ENCODE assay signal across 19 cellular contexts in genomic region chr7:128893251-128894100, GRCh38. TPM values are rescaled to one million over a fixed set of nuclear protein-coding genes. Genes with fewer than 3 reads are reported as not detected.
A peak's percentile ranks its signal among the peaks of the same experiment; 100 is the strongest.
DNase-seq lines count a peak whose midpoint lies in the region; ATAC-seq and TF ChIP-seq lines count a peak whose summit lies in the region.
"Had no signal": no experiment of that assay in that cellular context is flagged by ENCODE, and none has a peak within 500 bp of the region (broad histone marks: within the 10 kb centered on the region; RNA-seq: fewer than 3 reads in every experiment).

No MANE protein-coding gene starts in this region.

- no peak for TF ChIP-seq CTCF in HCT116 (IDR thresholded peaks at IDR 0.05 in 2 of 3, conservative IDR thresholded peaks at IDR 0.05 in 1 of 3; ENCODE audit: borderline replicate concordance in 1 of 3, insufficient read depth in 1 of 3, low read depth in 2 of 3, low read length in 2 of 3)
- TF ChIP-seq CTCF in RWPE1 (conservative IDR thresholded peaks at IDR 0.05; ENCODE audit: low read depth) = no peak
- no peak for TF ChIP-seq CTCF in CD8-positive, alpha-beta T cell (IDR thresholded peaks at IDR 0.05)

- H3K27me3 ChIP-seq in HCT116 (ENCODE audit: insufficient read depth, low read length) = no peaks in the 10 kb centered on the region
- H3K27me3 ChIP-seq in CD8-positive, alpha-beta T cell (ENCODE audit: insufficient read depth, low read length) = no peaks in the 10 kb centered on the region

- RAD21 ChIA-PET in HCT116 (lab: Charles Lee; ENCODE audit: low non-redundant PET in 1 of 2, low total read pairs in 2 of 2, uncharacterized antibody in 2 of 2, unreplicated experiment in 2 of 2) = no interaction called here

- peak overlapping the region; percentile 53 for H3K9ac ChIP-seq in HCT116 (ENCODE audit: low read length)

- H3K36me3 ChIP-seq in HCT116 (ENCODE audit: control insufficient read depth in 1 of 2, insufficient read depth in 2 of 2, low read length in 2 of 2) = no peaks in the 10 kb centered on the region
- H3K36me3 ChIP-seq in CD8-positive, alpha-beta T cell (ENCODE audit: insufficient read depth, low read length) = no peaks in the 10 kb centered on the region
- H3K36me3 ChIP-seq: esophagus muscularis mucosa, lower lobe of right lung had no signal

- peaks cover 15% of the 10 kb centered on the region for H3K27me3 Mint-ChIP-seq in CD8-positive, alpha-beta T cell (ENCODE audit: low read depth)
- H3K27me3 Mint-ChIP-seq in activated CD4-positive, alpha-beta T cell treated with anti-CD3 and anti-CD28 coated beads, Interleukin-2, amount 10 ng/mL, durations not matched to agents 24 days and 14 days = peaks cover 24% of the 10 kb centered on the region

- H2AFZ ChIP-seq in HCT116 (ENCODE audit: low read depth, low read length, poor library complexity, severe bottlenecking) = peak overlapping the region; percentile 45

- H3K36me3 Mint-ChIP-seq in CD8-positive, alpha-beta T cell = no peaks in the 10 kb centered on the region
- H3K36me3 Mint-ChIP-seq in activated CD4-positive, alpha-beta T cell treated with anti-CD3 and anti-CD28 coated beads, Interleukin-2, amount 10 ng/mL, durations not matched to agents 24 days and 14 days (ENCODE audit: low read depth) = no peaks in the 10 kb centered on the region
- H3K36me3 Mint-ChIP-seq: T-cell had no signal

- peak; percentile 48 for DNase-seq in HCT116 (ENCODE audit: low read depth, low spot score)
- DNase-seq in RWPE1 (ENCODE audit: low spot score) = peak; percentile 85
- peak; percentile 55 for DNase-seq in islet precursor cell
- DNase-seq in posterior vena cava (ENCODE audit: low spot score) = peak; percentile 69
- DNase-seq in GM03348 (ENCODE audit: low spot score) = no peak
- no peak for DNase-seq in CD8-positive, alpha-beta T cell
- no peak for DNase-seq in activated CD4-positive, alpha-beta T cell treated with anti-CD3 and anti-CD28 coated beads, Interleukin-2, amount 10 ng/mL, durations not matched to agents 24 days and 14 days
- DNase-seq in RKO (ENCODE audit: low spot score) = no peak
- DNase-seq: activated CD4-positive, alpha-beta T cell treated with anti-CD3 and anti-CD28 coated beads, Interleukin-2, amount 50 U/mL, for 1 hour; activated gamma-delta T cell; CD4-positive, alpha-beta memory T cell; lower lobe of right lung; NCI-H1930; NCI-H446 treated with DMSO at 0.1 percent for 48 hours; T-cell had no signal

- peak overlapping the region in 1 of 2 experiments; percentile 47; a peak in 2 of 4 replicates for H3K4me3 ChIP-seq in HCT116 (replicated peaks in 1 of 2; ENCODE audit: low read depth in 1 of 2, low read length in 2 of 2)
- no peak overlapping the region for H3K4me3 ChIP-seq in CD8-positive, alpha-beta T cell (ENCODE audit: low read depth, low read length)
- H3K4me3 ChIP-seq: dorsolateral prefrontal cortex, esophagus muscularis mucosa, lower lobe of right lung had no signal

- TF ChIP-seq POLR2A in HCT116 (IDR thresholded peaks at IDR 0.05; ENCODE audit: borderline replicate concordance, extremely low read depth, insufficient read depth, insufficient read length) = no peak

- intact Hi-C loops in HCT116 (cut with micrococcal nuclease) (no loop called here), posterior vena cava (cut with DNase I) (no loop called here)
- intact Hi-C loops in CD8-positive, alpha-beta T cell (cut with DNase I, micrococcal nuclease) = no loop called here
- intact Hi-C loops in activated CD4-positive, alpha-beta T cell treated with anti-CD3 and anti-CD28 coated beads, Interleukin-2, amount 10 ng/mL, durations not matched to agents 24 days and 14 days (cut with micrococcal nuclease) = no loop called here

- no peaks in the 10 kb centered on the region for H3K4me1 Mint-ChIP-seq in CD8-positive, alpha-beta T cell (ENCODE audit: low read depth)
- H3K4me1 Mint-ChIP-seq in activated CD4-positive, alpha-beta T cell treated with anti-CD3 and anti-CD28 coated beads, Interleukin-2, amount 10 ng/mL, durations not matched to agents 24 days and 14 days = no peaks in the 10 kb centered on the region

- POLR2A ChIA-PET in HCT116 (lab: Charles Lee) = interaction anchor here (1.4 kb wide), 1 partner anchor 29 kb away, joined by 6 read pairs; no protein-coding TSS in a partner anchor
- POLR2A ChIA-PET in RWPE1 (lab: Yijun Ruan, JAX; ENCODE audit: low non-redundant PET) = no interaction called here
- POLR2A ChIA-PET in CD8-positive, alpha-beta T cell (lab: Charles Lee) = no interaction called here

- peaks cover under 1% of the 10 kb centered on the region for H3K9me3 Mint-ChIP-seq in CD8-positive, alpha-beta T cell
- peaks cover 3% of the 10 kb centered on the region for H3K9me3 Mint-ChIP-seq in activated CD4-positive, alpha-beta T cell treated with anti-CD3 and anti-CD28 coated beads, Interleukin-2, amount 10 ng/mL, durations not matched to agents 24 days and 14 days

- no TSS peak for BruUV-seq in HCT116 (replicated peaks; lab: Mats Ljungman, UMichigan)

- CTCF ChIA-PET in HCT116 (lab: Charles Lee) (no interaction called here), RWPE1 (lab: Yijun Ruan, JAX) (interaction anchor here (0.6 to 0.9 kb wide), 3 partner anchors 10 to 259 kb away, joined by 3 to 4 read pairs (median 4); no protein-coding TSS in a partner anchor)
- CTCF ChIA-PET in CD8-positive, alpha-beta T cell (lab: Charles Lee) = no interaction called here

- peak overlapping the region; percentile 59 for H3K27ac ChIP-seq in HCT116 (ENCODE audit: low read depth, low read length)
- H3K27ac ChIP-seq in RWPE1 = peak overlapping the region; percentile 54
- no peak overlapping the region for H3K27ac ChIP-seq in CD8-positive, alpha-beta T cell (ENCODE audit: low read depth, low read length)
- H3K27ac ChIP-seq: dorsolateral prefrontal cortex, esophagus muscularis mucosa, HL-60, lower lobe of right lung had no signal

- no peaks in the 10 kb centered on the region for H3K9me3 ChIP-seq in HCT116 (ENCODE audit: control insufficient read depth in 1 of 2, insufficient read depth in 1 of 2, low read depth in 1 of 2, low read length in 2 of 2)
- H3K9me3 ChIP-seq in CD8-positive, alpha-beta T cell (ENCODE audit: low read length) = no peaks in the 10 kb centered on the region
- H3K9me3 ChIP-seq: esophagus muscularis mucosa, lower lobe of right lung had no signal

- H3K27ac Mint-ChIP-seq in CD8-positive, alpha-beta T cell = no peak overlapping the region
- H3K27ac Mint-ChIP-seq in activated CD4-positive, alpha-beta T cell treated with anti-CD3 and anti-CD28 coated beads, Interleukin-2, amount 10 ng/mL, durations not matched to agents 24 days and 14 days = no peak overlapping the region
- H3K27ac Mint-ChIP-seq: CD4-positive, alpha-beta memory T cell; progenitor cell of endocrine pancreas; T-cell had no signal

- no peaks in the 10 kb centered on the region for H3K79me2 ChIP-seq in HCT116 (ENCODE audit: insufficient read depth, low read length)

- no peak overlapping the region for H3K4me3 Mint-ChIP-seq in CD8-positive, alpha-beta T cell
- no peak overlapping the region for H3K4me3 Mint-ChIP-seq in activated CD4-positive, alpha-beta T cell treated with anti-CD3 and anti-CD28 coated beads, Interleukin-2, amount 10 ng/mL, durations not matched to agents 24 days and 14 days
- H3K4me3 Mint-ChIP-seq: CD4-positive, alpha-beta memory T cell; T-cell had no signal

- H3K4me1 ChIP-seq in HCT116 (ENCODE audit: control insufficient read depth in 1 of 2, insufficient read depth in 2 of 2, low read length in 2 of 2) = peaks cover 33 to 70% of the 10 kb centered on the region in 2 experiments
- no peaks in the 10 kb centered on the region for H3K4me1 ChIP-seq in CD8-positive, alpha-beta T cell (ENCODE audit: insufficient read depth, low read length)

- peak; percentile 54 for ATAC-seq in HCT116
- no peak for ATAC-seq in CD8-positive, alpha-beta T cell
- ATAC-seq: T-cell had no signal

- H4K20me1 ChIP-seq in HCT116 (ENCODE audit: insufficient read depth) = no peaks in the 10 kb centered on the region

- TF ChIP-seq RAD21 in HCT116 (IDR thresholded peaks at IDR 0.05; ENCODE audit: low read depth) = no peak

- peak overlapping the region; percentile 80 for H3K4me2 ChIP-seq in HCT116 (ENCODE audit: low read length)

- no peaks in the 10 kb centered on the region for H3K9me2 ChIP-seq in HCT116 (ENCODE audit: insufficient read depth)

TF ChIP-seq in HCT116, 20 proteins besides CTCF, POLR2A, EP300 and RAD21:
- TF ChIP-seq EZH2phosphoT487 (IDR thresholded peaks at IDR 0.05; ENCODE audit: borderline replicate concordance) = no peak
- peak; percentile 19 for TF ChIP-seq ZBTB33 (IDR thresholded peaks at IDR 0.05; ENCODE audit: extremely low read depth, insufficient replicate concordance, low read length)
- TF ChIP-seq POLR2AphosphoS5 (IDR thresholded peaks at IDR 0.05; ENCODE audit: low read depth, low read length) = peak; percentile 63

RNA-seq across cellular contexts. Expression of gene KCP, which starts 17.0 kb away (rescaled TPM):
- total RNA-seq in HCT116 (2021; ENCODE audit: unreplicated experiment) (1.6 TPM), posterior vena cava (1 to 10 TPM in 1 of 2 donors, under 1 TPM in 1; 0.95 to 1.3 TPM)
- 0.79 and 1.2 TPM in 2 replicates for polyA plus RNA-seq in HCT116 (2012)
- under 1 TPM; 0.19 to 0.43 TPM for total RNA-seq in CD8-positive, alpha-beta T cell
- 0.09 and 0.17 TPM in 2 replicates for total RNA-seq in activated CD4-positive, alpha-beta T cell treated with anti-CD3 and anti-CD28 coated beads, Interleukin-2, amount 10 ng/mL, durations not matched to agents 24 days and 14 days
- polyA plus RNA-seq: CD4-positive, alpha-beta memory T cell had no signal

RNA-seq across cellular contexts. Expression of gene ATP6V1F, which starts 30.8 kb away (rescaled TPM):
- 149 TPM for total RNA-seq in HCT116 (2021; ENCODE audit: unreplicated experiment)
- polyA plus RNA-seq in HCT116 (2012) = 223 and 261 TPM in 2 replicates
- total RNA-seq in posterior vena cava = 100 to 1,000 TPM; 106 to 115 TPM
- total RNA-seq in CD8-positive, alpha-beta T cell = 10 to 100 TPM; 54.8 to 59.3 TPM
- 127 and 132 TPM in 2 replicates for total RNA-seq in activated CD4-positive, alpha-beta T cell treated with anti-CD3 and anti-CD28 coated beads, Interleukin-2, amount 10 ng/mL, durations not matched to agents 24 days and 14 days

RNA-seq across cellular contexts. Expression of gene IRF5, which starts 44.3 kb away (rescaled TPM):
- total RNA-seq in HCT116 (2021; ENCODE audit: unreplicated experiment) (16.5 TPM), posterior vena cava (10 to 100 TPM in 1 of 2 donors, 1 to 10 TPM in 1; 5.8 to 10.3 TPM)
- 13.0 and 13.4 TPM in 2 replicates for polyA plus RNA-seq in HCT116 (2012)
- total RNA-seq in CD8-positive, alpha-beta T cell = under 1 TPM; 0.61 to 0.79 TPM
- 16.2 and 18.6 TPM in 2 replicates for total RNA-seq in activated CD4-positive, alpha-beta T cell treated with anti-CD3 and anti-CD28 coated beads, Interleukin-2, amount 10 ng/mL, durations not matched to agents 24 days and 14 days

Comparison
In these comparisons a context has a peak if more than half of its experiments do, and no peak if none do; other contexts are left out.
1. DNase-seq: peak in HCT116 (single experiment), RWPE1 (single experiment), islet precursor cell (single experiment) and posterior vena cava (single experiment); none in GM03348 (single experiment), CD8-positive, alpha-beta T cell (0 of 7), activated CD4-positive, alpha-beta T cell treated with anti-CD3 and anti-CD28 coated beads, Interleukin-2, amount 10 ng/mL, durations not matched to agents 24 days and 14 days (single experiment) and RKO (single experiment).